ENCODE assay signal across 16 cellular contexts in genomic region chr10:93469454-93469853, GRCh38. TPM values are rescaled to one million over a fixed set of nuclear protein-coding genes. Genes with fewer than 3 reads are reported as not detected.
A peak's percentile ranks its signal among the peaks of the same experiment; 100 is the strongest.
DNase-seq lines count a peak whose midpoint lies in the region; ATAC-seq, FAIRE-seq and TF ChIP-seq lines count a peak whose summit lies in the region.
"Had no signal": no experiment of that assay in that cellular context is flagged by ENCODE, and none has a peak within 500 bp of the region (broad histone marks: within the 10 kb centered on the region; RNA-seq: fewer than 3 reads in every experiment).

No MANE protein-coding gene starts in this region.

- no peaks in the 10 kb centered on the region for H3K36me3 ChIP-seq in breast epithelium
- peaks cover 16% of the 10 kb centered on the region for H3K36me3 ChIP-seq in mesodermal cell (ENCODE audit: control insufficient read depth, insufficient read depth, low read length)
- H3K36me3 ChIP-seq in thoracic aorta = no peaks in the 10 kb centered on the region
- H3K36me3 ChIP-seq in Karpas-422 (ENCODE audit: insufficient read depth, low read length) = no peaks in the 10 kb centered on the region
- H3K36me3 ChIP-seq: pancreas, WERI-Rb-1 had no signal

- no peak for ATAC-seq in thoracic aorta (ENCODE audit: insufficient number of reproducible peaks, low FRiP score, low read depth)
- ATAC-seq in GM18870 (IDR thresholded peaks at IDR 0.05; ENCODE audit: unreplicated experiment) = no peak
- ATAC-seq: pancreas had no signal

- H3K9me2 ChIP-seq in Karpas-422 (replicated peaks; ENCODE audit: insufficient read depth, low read length) = no peaks in the 10 kb centered on the region

- no peak overlapping the region for H2AFZ ChIP-seq in Karpas-422 (ENCODE audit: low read length)

- H3K4me2 ChIP-seq in Karpas-422 (ENCODE audit: low read depth, low read length, poor library complexity, severe bottlenecking) = no peak overlapping the region

- TF ChIP-seq POLR2A in H54 (IDR thresholded peaks at IDR 0.05; ENCODE audit: low read depth, low read length) = 0 out of 2 replicates have a peak, but pooled peaks have one; percentile 6
- TF ChIP-seq POLR2A in breast epithelium (IDR thresholded peaks at IDR 0.05) = no peak

- H3K4me1 ChIP-seq in breast epithelium (peaks cover 4 to 55% of the 10 kb centered on the region in 2 donors), mesodermal cell (ENCODE audit: control insufficient read depth, insufficient read depth, low read length, poor library complexity, severe bottlenecking) (peaks cover 67% of the 10 kb centered on the region), thoracic aorta (ENCODE audit: control insufficient read depth in 1 of 2, low read depth in 2 of 2) (peaks cover 59 to 89% of the 10 kb centered on the region in 2 donors), Karpas-422 (ENCODE audit: low read length) (no peaks in the 10 kb centered on the region)

- no peaks in the 10 kb centered on the region for H3K79me2 ChIP-seq in Karpas-422 (ENCODE audit: low read length)

- H3K9me3 ChIP-seq in breast epithelium (no peaks in the 10 kb centered on the region), mesodermal cell (ENCODE audit: control insufficient read depth, low read length) (no peaks in the 10 kb centered on the region), thoracic aorta (no peaks in the 10 kb centered on the region), Karpas-422 (ENCODE audit: low read length) (no peaks in the 10 kb centered on the region)
- H3K9me3 ChIP-seq: pancreas had no signal

- no peaks in the 10 kb centered on the region for H3K27me3 ChIP-seq in breast epithelium
- H3K27me3 ChIP-seq in thoracic aorta (replicated peaks; ENCODE audit: insufficient read depth) = no peaks in the 10 kb centered on the region
- no peaks in the 10 kb centered on the region for H3K27me3 ChIP-seq in Karpas-422 (ENCODE audit: low read length)
- H3K27me3 ChIP-seq: pancreas had no signal

- no peaks in the 10 kb centered on the region for H4K20me1 ChIP-seq in Karpas-422 (ENCODE audit: insufficient read depth, low read depth, low read length)

- H3K4me3 ChIP-seq in breast epithelium (no peak overlapping the region), mesodermal cell (ENCODE audit: extremely low read depth, insufficient read depth, low read length, poor library complexity, severe bottlenecking) (no peak overlapping the region), thoracic aorta (no peak overlapping the region), Karpas-422 (ENCODE audit: low read length) (no peak overlapping the region)
- H3K4me3 ChIP-seq: lung, pancreas had no signal

- intact Hi-C loops in breast epithelium (cut with DNase I; ENCODE audit: low total_unique reads) = no loop called here

- DNase-seq in H54 (ENCODE audit: insufficient read length, low spot score) (no peak), breast epithelium (ENCODE audit: low spot score in 2 of 2) (no peak), thoracic aorta (ENCODE audit: low spot score) (no peak), Karpas-422 (no peak), DMS 273 treated with DMSO at 0.1 percent for 48 hours (lab: John Stamatoyannopoulos, UW) (no peak), NCI-H1930 (lab: John Stamatoyannopoulos, UW) (no peak)
- DNase-seq: CD4-positive, CD25-positive, alpha-beta regulatory T cell; NCI-H1694; NCI-H748 treated with DMSO at 0.1 percent for 48 hours; pancreas; SIG-M5; stimulated activated CD4-positive, alpha-beta T cell treated with anti-CD3 and anti-CD28 coated beads, Interleukin-1b, Interleukin-23, amount 100 ng/mL, for 48 hours; WERI-Rb-1 had no signal

- TF ChIP-seq CTCF in breast epithelium (IDR thresholded peaks at IDR 0.05) (no peak), thoracic aorta (IDR thresholded peaks at IDR 0.05) (no peak)

- no peak for FAIRE-seq in H54 (lab: Jason Lieb, UNC)
- FAIRE-seq: pancreas had no signal

- WGBS in mesodermal cell (ENCODE audit: insufficient coverage in 2 of 2), 2 experiments = 91 to 93% methylated on average over 3 of the region's 3 CpGs

- H3K27ac ChIP-seq in breast epithelium = peak overlapping the region; percentile 85 to 98
- peak overlapping the region; percentile 71 for H3K27ac ChIP-seq in mesodermal cell (ENCODE audit: low read depth, low read length, severe bottlenecking)
- H3K27ac ChIP-seq in thoracic aorta = peak overlapping the region; percentile 64 to 65
- H3K27ac ChIP-seq in Karpas-422 (ENCODE audit: low read length) = no peak overlapping the region
- H3K27ac ChIP-seq: WERI-Rb-1 had no signal

- H3K9ac ChIP-seq in Karpas-422 (ENCODE audit: low read length) = no peak overlapping the region

RNA-seq across cellular contexts. Expression of gene MYOF, which starts 12.7 kb away (rescaled TPM):
- total RNA-seq in breast epithelium (100 to 1,000 TPM; 118 to 131 (median 130) TPM), thoracic aorta (100 to 1,000 TPM; 132 to 138 TPM)
- 49.1 TPM for polyA plus RNA-seq in mesodermal cell (2013, experiment 1 of 2)
- polyA plus RNA-seq in mesodermal cell (2013, experiment 2 of 2) = 44.0 TPM
- total RNA-seq in Karpas-422 (2014; rRNA removed; shearing (Covaris generic); ENCODE audit: low replicate concordance) = 8.1 and 9.2 TPM in 2 replicates

RNA-seq across cellular contexts. Expression of gene CEP55, which starts 27.0 kb away (rescaled TPM):
- total RNA-seq in breast epithelium = 1 to 10 TPM in 1 of 3 donors, under 1 TPM in 2; 0.33 to 2.1 (median 0.73) TPM
- polyA plus RNA-seq in mesodermal cell (2013, experiment 1 of 2) = 28.3 TPM
- polyA plus RNA-seq in mesodermal cell (2013, experiment 2 of 2) = 35.5 TPM
- 1 to 10 TPM in 1 of 2 donors, not detected in 1; 5.1 TPM for total RNA-seq in thoracic aorta
- total RNA-seq in Karpas-422 (2014; rRNA removed; shearing (Covaris generic); ENCODE audit: low replicate concordance) = 14.6 and 16.5 TPM in 2 replicates

Comparison
In these comparisons a context has a peak if more than half of its experiments do, and no peak if none do; other contexts are left out.
1. RNA of gene MYOF, which starts 12.7 kb away (total RNA-seq): 132 to 138 TPM in thoracic aorta and 118 to 131 TPM in breast epithelium; 8.1 to 9.2 TPM in Karpas-422; every median in the first group is over 10 times any median in the second.